8 cellular contexts compared by ENCODE assay signal in the genomic region with DNA sequence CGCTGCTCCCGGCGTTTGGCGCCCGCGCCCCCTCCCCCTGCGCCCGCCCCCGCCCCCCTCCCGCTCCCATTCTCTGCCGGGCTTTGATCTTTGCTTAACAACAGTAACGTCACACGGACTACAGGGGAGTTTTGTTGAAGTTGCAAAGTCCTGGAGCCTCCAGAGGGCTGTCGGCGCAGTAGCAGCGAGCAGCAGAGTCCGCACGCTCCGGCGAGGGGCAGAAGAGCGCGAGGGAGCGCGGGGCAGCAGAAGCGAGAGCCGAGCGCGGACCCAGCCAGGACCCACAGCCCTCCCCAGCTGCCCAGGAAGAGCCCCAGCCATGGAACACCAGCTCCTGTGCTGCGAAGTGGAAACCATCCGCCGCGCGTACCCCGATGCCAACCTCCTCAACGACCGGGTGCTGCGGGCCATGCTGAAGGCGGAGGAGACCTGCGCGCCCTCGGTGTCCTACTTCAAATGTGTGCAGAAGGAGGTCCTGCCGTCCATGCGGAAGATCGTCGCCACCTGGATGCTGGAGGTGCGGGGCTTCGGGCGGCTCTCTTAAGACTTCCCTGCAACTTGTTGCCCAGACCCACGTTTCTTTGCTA. TPM values are rescaled to one million over a fixed set of nuclear protein-coding genes. Genes with fewer than 3 reads are reported as not detected.
DNase-seq lines count a peak whose midpoint lies in the region; ATAC-seq, FAIRE-seq and TF ChIP-seq lines count a peak whose summit lies in the region.

CCND1 (plus strand) TSS at position 162 of the 587 bp plus-strand sequence; CDS start at position 320, 158 bp downstream.

- 1% methylated on average over 49 of the region's 49 CpGs for WGBS in sigmoid colon, 2 donors

- peak within 1 kb of the TSS; percentile 92 for H3K4me3 ChIP-seq in bronchial epithelial cell (ENCODE audit: low read depth, low read length)
- H3K4me3 ChIP-seq in sigmoid colon = peak within 1 kb of the TSS; percentile 40 to 79 (median 70)

- in situ Hi-C loops in Caki2 (cut with HindIII; ENCODE audit: low pct_unique_long_range_greater_than_20kb, low sequenced_read_pairs) (no loop called here), SK-MEL-5 (cut with HindIII; ENCODE audit: low pct_unique_long_range_greater_than_20kb, low sequenced_read_pairs) (no loop called here)

- H3K9me3 ChIP-seq in sigmoid colon = no peaks in the 10 kb centered on the region

- TF ChIP-seq CTCF in bronchial epithelial cell (IDR thresholded peaks at IDR 0.05; ENCODE audit: insufficient read depth, low read length, severe bottlenecking) = peak; percentile 19
- no peak for TF ChIP-seq CTCF in sigmoid colon (IDR thresholded peaks at IDR 0.05)

- peak; percentile 74 for DNase-seq in Caki2 (ENCODE audit: low read depth)
- DNase-seq in HT1080 (ENCODE audit: low read depth) = peak; percentile 88
- DNase-seq in SK-MEL-5 (ENCODE audit: low read depth, low spot score) = peak; percentile 99
- DNase-seq in bronchial epithelial cell (ENCODE audit: low read depth) = peak; percentile 74
- peak; percentile 70 for DNase-seq in iPS-NIHi11 (ENCODE audit: low spot score)
- DNase-seq in sigmoid colon = peak; percentile 77
- DNase-seq in NCI-H187 (lab: John Stamatoyannopoulos, UW) = no peak

- peaks cover 13% of the 10 kb centered on the region for H3K36me3 ChIP-seq in bronchial epithelial cell (ENCODE audit: control insufficient read depth, insufficient read depth, low read length)
- H3K36me3 ChIP-seq in sigmoid colon = no peaks in the 10 kb centered on the region

- no peak for TF ChIP-seq EP300 in sigmoid colon (IDR thresholded peaks at IDR 0.05)

- no peak for FAIRE-seq in bronchial epithelial cell (lab: Jason Lieb, UNC)

- intact Hi-C loops in sigmoid colon (cut with DNase I) = loop anchor here (5.0 to 10.0 kb wide), 3 partner anchors 349 to 736 kb away; partner anchors contain the start of genes IGHMBP2, MRPL21 and MYEOV

- peak within 1 kb of the TSS; percentile 79 to 92 (median 86) for H3K27ac ChIP-seq in sigmoid colon

- no peaks in the 10 kb centered on the region for H3K27me3 ChIP-seq in bronchial epithelial cell (ENCODE audit: control insufficient read depth, insufficient read depth, low read length)
- H3K27me3 ChIP-seq in sigmoid colon = peaks cover 46 to 77% (median 75%) of the 10 kb centered on the region in 3 donors

- ATAC-seq in HG03442 (IDR thresholded peaks at IDR 0.05; ENCODE audit: unreplicated experiment) = no peak

- peaks cover 0 to 93% (median 90%) of the 10 kb centered on the region in 4 donors for H3K4me1 ChIP-seq in sigmoid colon

- peak; percentile 56 to 72 for TF ChIP-seq POLR2A in sigmoid colon (IDR thresholded peaks at IDR 0.05)

RNA-seq across cellular contexts. Expression of gene CCND1, which starts in this region (rescaled TPM):
- 122 and 137 TPM in 2 replicates for total RNA-seq in Caki2 (2014; rRNA removed; shearing (Covaris generic); ENCODE audit: low replicate concordance)
- total RNA-seq in HT1080 (2014; rRNA removed; shearing (Covaris generic)) = 617 and 803 TPM in 2 replicates
- 296 and 343 TPM in 2 replicates for polyA plus RNA-seq in HT1080 (2015; cell fraction: cytosol; rRNA removed)
- 337 and 347 TPM in 2 replicates for polyA plus RNA-seq in HT1080 (2015; cell fraction: nucleus; rRNA removed)
- total RNA-seq in SK-MEL-5 (2014; rRNA removed; shearing (Covaris generic)) = 111 and 118 TPM in 2 replicates
- polyA plus RNA-seq in SK-MEL-5 (2015; cell fraction: cytosol; rRNA removed) = 146 and 173 TPM in 2 replicates
- 62.1 and 108 TPM in 2 replicates for polyA plus RNA-seq in SK-MEL-5 (2015; cell fraction: nucleus; rRNA removed)
- total RNA-seq in bronchial epithelial cell (83.8 and 198 TPM in 2 replicates), sigmoid colon (10 to 100 TPM in 3 of 4 donors, 1 to 10 TPM in 1; 7.7 to 56.8 (median 31.1) TPM)
- 10 to 100 TPM; 12.0 to 18.8 (median 14.8) TPM for polyA plus RNA-seq in sigmoid colon

Comparison
In these comparisons a context has a peak if more than half of its experiments do, and no peak if none do; other contexts are left out.
1. DNase-seq: peak in Caki2 (single experiment), HT1080 (single experiment), SK-MEL-5 (single experiment), bronchial epithelial cell (single experiment), iPS-NIHi11 (single experiment) and sigmoid colon (single experiment); none in NCI-H187 (0 of 2).